ENCODE assay signal across 1 cellular context in genomic region chr14:30569216-30569902, GRCh38.
TF ChIP-seq lines count a peak whose summit lies in the region.

No MANE protein-coding gene starts in this region.

TF ChIP-seq in HEK293T, 16 proteins besides CTCF, POLR2A, EP300 and RAD21 (continued from another document):
- TF ChIP-seq PKNOX1 (IDR thresholded peaks at IDR 0.05) (no peak), HDGF (IDR thresholded peaks at IDR 0.05; ENCODE audit: borderline replicate concordance) (no peak), LEF1 (IDR thresholded peaks at IDR 0.05; ENCODE audit: borderline replicate concordance) (no peak), L3MBTL2 (conservative IDR thresholded peaks at IDR 0.05) (no peak)
